12 cellular contexts compared by ENCODE assay signal in the genomic region with DNA sequence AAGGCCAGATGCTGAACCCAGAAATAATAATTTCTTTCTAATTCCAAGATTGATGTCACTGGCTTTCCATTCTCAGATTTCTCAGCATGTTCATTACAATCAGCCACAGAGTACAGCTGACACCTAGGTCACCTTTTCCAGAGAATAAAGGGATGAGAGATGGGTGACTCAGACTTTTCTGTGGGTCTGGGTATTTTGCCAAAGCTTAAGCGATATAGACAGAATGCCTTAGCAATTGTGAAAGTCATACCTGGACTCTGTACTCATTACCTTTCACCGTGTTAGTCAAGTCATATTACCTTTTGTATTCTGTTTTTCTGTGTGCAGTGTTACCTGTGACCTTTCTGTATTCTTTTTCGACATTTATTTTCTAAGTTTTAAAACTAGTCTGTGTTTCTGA. TPM values are rescaled to one million over a fixed set of nuclear protein-coding genes. Genes with fewer than 3 reads are reported as not detected.
A peak's percentile ranks its signal among the peaks of the same experiment; 100 is the strongest.
DNase-seq lines count a peak whose midpoint lies in the region; TF ChIP-seq lines count a peak whose summit lies in the region.
"Had no signal": no experiment of that assay in that cellular context is flagged by ENCODE, and none has a peak within 500 bp of the region (broad histone marks: within the 10 kb centered on the region; RNA-seq: fewer than 3 reads in every experiment).

No MANE protein-coding gene starts in this region.

- 53 to 85% methylated on average over 3 of the region's 3 CpGs for WGBS in thyroid gland, 2 donors

- DNase-seq in stimulated activated CD4-positive, alpha-beta T cell treated with anti-CD3 and anti-CD28 coated beads, Interleukin-15, amount 100 ng/mL, for 24 hours: peak; percentile 16
- no peak for DNase-seq in stimulated activated CD4-positive, alpha-beta T cell treated with anti-CD3 and anti-CD28 coated beads, Interleukin-4, amount 100 ng/mL, for 24 hours
- DNase-seq in astrocyte of the cerebellum (ENCODE audit: low read depth): peak; percentile 60
- DNase-seq in kidney glomerular epithelial cell (lab: John Stamatoyannopoulos, UW): peak; percentile 64
- no peak for DNase-seq in thyroid gland
- no peak for DNase-seq in progenitor cell of endocrine pancreas (ENCODE audit: low spot score, unreplicated experiment)
- no peak for DNase-seq in GM10266 (ENCODE audit: extremely low spot score)
- DNase-seq in NCI-H1930 (lab: John Stamatoyannopoulos, UW): no peak
- DNase-seq: left ventricle myocardium superior, spleen, T1000 had no signal

- H3K4me1 Mint-ChIP-seq in progenitor cell of endocrine pancreas (ENCODE audit: low read depth): no peaks in the 10 kb centered on the region

- no peak for TF ChIP-seq POLR2A in thyroid gland (IDR thresholded peaks at IDR 0.05)

- no peaks in the 10 kb centered on the region for H3K27me3 ChIP-seq in thyroid gland
- H3K27me3 ChIP-seq: spleen had no signal

- H3K27me3 Mint-ChIP-seq in progenitor cell of endocrine pancreas: no peaks in the 10 kb centered on the region

- no peaks in the 10 kb centered on the region for H3K4me1 ChIP-seq in thyroid gland
- H3K4me1 ChIP-seq: spleen had no signal

- intact Hi-C loops in thyroid gland (cut with DNase I): no loop called here

- no peaks in the 10 kb centered on the region for H3K9me3 ChIP-seq in thyroid gland
- H3K9me3 ChIP-seq: spleen had no signal

- TF ChIP-seq CTCF in astrocyte of the cerebellum (IDR thresholded peaks at IDR 0.05; ENCODE audit: low read depth, low read length, missing control alignments) (no peak), thyroid gland (IDR thresholded peaks at IDR 0.05) (no peak), progenitor cell of endocrine pancreas (IDR thresholded peaks at IDR 0.05; ENCODE audit: unreplicated experiment) (no peak), GM10266 (IDR thresholded peaks at IDR 0.05; ENCODE audit: control insufficient read depth, insufficient read depth, low read depth, missing control alignments) (no peak)

- no peak overlapping the region for H3K4me3 ChIP-seq in astrocyte of the cerebellum (ENCODE audit: low read depth, low read length)
- no peak overlapping the region for H3K4me3 ChIP-seq in thyroid gland (replicated peaks in 1 of 3)
- H3K4me3 ChIP-seq: spleen had no signal

- in situ Hi-C loops in astrocyte of the cerebellum (cut with HindIII; ENCODE audit: low sequenced_read_pairs): no loop called here

- H3K4me3 Mint-ChIP-seq in progenitor cell of endocrine pancreas (ENCODE audit: low read depth): no peak overlapping the region

- no peaks in the 10 kb centered on the region for H3K9me3 Mint-ChIP-seq in progenitor cell of endocrine pancreas (ENCODE audit: low read depth)

- no peak overlapping the region for H3K27ac Mint-ChIP-seq in progenitor cell of endocrine pancreas

- no peaks in the 10 kb centered on the region for H3K36me3 Mint-ChIP-seq in progenitor cell of endocrine pancreas (ENCODE audit: insufficient read depth)

- no peak overlapping the region for H3K27ac ChIP-seq in thyroid gland
- H3K27ac ChIP-seq: spleen had no signal

- no peaks in the 10 kb centered on the region for H3K36me3 ChIP-seq in thyroid gland
- H3K36me3 ChIP-seq: spleen had no signal

RNA-seq across cellular contexts. Expression of a gene that starts 10.6 kb away (rescaled TPM):
- 1 to 10 TPM; 2.9 to 8.7 (median 5.6) TPM for total RNA-seq in thyroid gland
- total RNA-seq in progenitor cell of endocrine pancreas: 35.4 and 39.4 TPM in 2 replicates

RNA-seq across cellular contexts. Expression of a gene that starts 53.0 kb away (rescaled TPM):
- total RNA-seq in thyroid gland (under 1 TPM in 2 of 4 donors, not detected in 2; 0.33 to 0.73 TPM), progenitor cell of endocrine pancreas (0.46 and 1.0 TPM in 2 replicates)
- total RNA-seq: glomerular endothelial cell, left ventricle myocardium superior had no signal

RNA-seq across cellular contexts. Expression of a gene that starts 53.4 kb away (rescaled TPM):
- total RNA-seq in thyroid gland (10 to 100 TPM in 1 of 4 donors, 1 to 10 TPM in 3; 5.8 to 10.1 (median 8.2) TPM), progenitor cell of endocrine pancreas (6.5 and 7.0 TPM in 2 replicates)

Comparison
In these comparisons a context has a peak if more than half of its experiments do, and no peak if none do; other contexts are left out.
1. DNase-seq: peak in stimulated activated CD4-positive, alpha-beta T cell treated with anti-CD3 and anti-CD28 coated beads, Interleukin-15, amount 100 ng/mL, for 24 hours (single experiment), astrocyte of the cerebellum (single experiment) and kidney glomerular epithelial cell (single experiment); none in stimulated activated CD4-positive, alpha-beta T cell treated with anti-CD3 and anti-CD28 coated beads, Interleukin-4, amount 100 ng/mL, for 24 hours (single experiment), thyroid gland (0 of 2), progenitor cell of endocrine pancreas (single experiment), GM10266 (single experiment) and NCI-H1930 (0 of 2).